In the genomic region with DNA sequence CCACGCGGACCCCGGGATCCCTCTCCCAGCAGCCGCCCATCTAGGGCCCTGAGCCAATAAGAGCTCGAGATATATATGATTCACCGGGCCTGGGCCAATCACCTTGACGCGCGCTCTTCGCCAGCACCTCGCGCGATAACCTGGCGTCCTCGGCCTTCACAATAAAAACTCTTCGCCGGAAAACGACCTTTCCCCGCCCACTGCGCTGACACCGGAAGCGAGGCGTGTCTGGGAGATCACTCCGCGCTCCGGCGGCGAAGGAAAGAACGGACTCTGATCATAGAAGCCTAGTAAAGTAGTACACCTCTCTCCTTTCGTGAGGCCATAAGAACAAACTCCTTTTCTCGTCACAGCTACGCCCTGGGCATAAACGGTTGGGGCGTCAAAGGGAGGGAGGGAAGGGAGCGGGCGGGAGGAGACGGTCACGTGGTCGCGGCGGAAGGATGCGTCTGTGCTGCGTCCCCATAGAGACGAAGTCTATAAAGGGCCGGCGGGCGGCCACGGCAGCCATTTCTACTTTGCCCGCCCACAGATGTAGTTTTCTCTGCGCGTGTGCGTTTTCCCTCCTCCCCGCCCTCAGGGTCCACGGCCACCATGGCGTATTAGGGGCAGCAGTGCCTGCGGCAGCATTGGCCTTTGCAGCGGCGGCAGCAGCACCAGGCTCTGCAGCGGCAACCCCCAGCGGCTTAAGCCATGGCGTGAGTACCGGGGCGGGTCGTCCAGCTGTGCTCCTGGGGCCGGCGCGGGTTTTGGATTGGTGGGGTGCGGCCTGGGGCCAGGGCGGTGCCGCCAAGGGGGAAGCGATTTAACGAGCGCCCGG, we compare ENCODE assay signal across 8 cellular contexts. TPM values are rescaled to one million over a fixed set of nuclear protein-coding genes. Genes with fewer than 3 reads are reported as not detected.
DNase-seq lines count a peak whose midpoint lies in the region; ATAC-seq and TF ChIP-seq lines count a peak whose summit lies in the region.

ATF4 (plus strand) TSS at position 509 of the 820 bp plus-strand sequence. CDS start 884 bp downstream, outside the sequence.

- peak within 1 kb of the TSS; percentile 99 to 100 (median 99) for H3K9ac ChIP-seq in skeletal muscle tissue (ENCODE audit: low read depth in 1 of 3, low read length in 3 of 3)

- peaks cover 23% of the 10 kb centered on the region for H3K4me1 ChIP-seq in ACC112 (ENCODE audit: control insufficient read depth, insufficient read depth, low read length, unreplicated experiment)
- peaks cover 9 to 22% of the 10 kb centered on the region in 2 donors for H3K4me1 ChIP-seq in breast epithelium
- peaks cover 47 to 58% (median 51%) of the 10 kb centered on the region in 3 donors for H3K4me1 ChIP-seq in skeletal muscle tissue (ENCODE audit: control insufficient read depth in 3 of 3, insufficient read depth in 3 of 3, low read length in 3 of 3)

- intact Hi-C loops in breast epithelium (cut with DNase I; ENCODE audit: low total_unique reads): loop anchor here (10.0 kb wide), 1 partner anchor 205 kb away; the partner anchor contains the start of gene RPL3

- ATAC-seq in GM18870 (IDR thresholded peaks at IDR 0.05; ENCODE audit: unreplicated experiment) (peak; percentile 74), HG03135 (IDR thresholded peaks at IDR 0.05; ENCODE audit: unreplicated experiment) (peak; percentile 67)

- no peak for TF ChIP-seq CTCF in VCaP (conservative IDR thresholded peaks at IDR 0.05)
- TF ChIP-seq CTCF in breast epithelium (IDR thresholded peaks at IDR 0.05): peak in 2 of 3 donors; percentile 13 to 37

- H3K27me3 ChIP-seq in ACC112 (ENCODE audit: insufficient read depth, low read length): no peaks in the 10 kb centered on the region
- H3K27me3 ChIP-seq in breast epithelium: no peaks in the 10 kb centered on the region
- no peaks in the 10 kb centered on the region for H3K27me3 ChIP-seq in skeletal muscle tissue (ENCODE audit: control insufficient read depth in 3 of 3, insufficient read depth in 3 of 3, low read length in 3 of 3)

- peak within 1 kb of the TSS; percentile 81 for H2AFZ ChIP-seq in ACC112 (ENCODE audit: low read length, unreplicated experiment)

- H3K79me2 ChIP-seq in ACC112 (ENCODE audit: control insufficient read depth, insufficient read depth, low read length, unreplicated experiment): peaks cover 26% of the 10 kb centered on the region

- H3K4me3 ChIP-seq in ACC112 (ENCODE audit: low read depth, low read length) (peak within 1 kb of the TSS; percentile 96), breast epithelium (peak within 1 kb of the TSS; percentile 97 to 100 (median 99)), iPS-18c (ENCODE audit: insufficient read depth, low read depth, low read length) (peak within 1 kb of the TSS; percentile 98), skeletal muscle tissue (ENCODE audit: low read length in 3 of 3) (peak within 1 kb of the TSS; percentile 94 to 98 (median 94))

- peak within 1 kb of the TSS; percentile 99 for H3K27ac ChIP-seq in ACC112 (ENCODE audit: low read depth, low read length)
- peak within 1 kb of the TSS; percentile 98 for H3K27ac ChIP-seq in VCaP
- peak within 1 kb of the TSS; percentile 99 to 100 for H3K27ac ChIP-seq in breast epithelium
- peak within 1 kb of the TSS; percentile 99 for H3K27ac ChIP-seq in skeletal muscle tissue (ENCODE audit: low read depth, low read length)

- peak; percentile 87 for DNase-seq in NCI-H2196 treated with DMSO at 0.1 percent for 48 hours (lab: John Stamatoyannopoulos, UW; ENCODE audit: unreplicated experiment)
- DNase-seq in breast epithelium (ENCODE audit: low spot score in 2 of 2): peak; percentile 98

- H3K9me3 ChIP-seq in breast epithelium (no peaks in the 10 kb centered on the region), iPS-18c (ENCODE audit: control insufficient read depth, insufficient read depth, low read length) (peaks cover 4% of the 10 kb centered on the region), skeletal muscle tissue (ENCODE audit: control insufficient read depth in 3 of 3, low read length in 3 of 3) (no peaks in the 10 kb centered on the region)

- TF ChIP-seq POLR2A in breast epithelium (IDR thresholded peaks at IDR 0.05): peak; percentile 99

- H3K36me3 ChIP-seq in ACC112 (ENCODE audit: insufficient read depth, low read length): peaks cover 18% of the 10 kb centered on the region
- no peaks in the 10 kb centered on the region for H3K36me3 ChIP-seq in breast epithelium
- peaks cover 34 to 44% (median 43%) of the 10 kb centered on the region in 3 donors for H3K36me3 ChIP-seq in skeletal muscle tissue (ENCODE audit: control insufficient read depth in 3 of 3, insufficient read depth in 3 of 3, low read length in 3 of 3)

RNA-seq across cellular contexts. Expression of gene ATF4, which starts in this region (rescaled TPM):
- total RNA-seq in breast epithelium: 100 to 1,000 TPM; 339 to 403 (median 347) TPM
- total RNA-seq in skeletal muscle tissue: 136 TPM

Comparison
In these comparisons a context has a peak if more than half of its experiments do, and no peak if none do; other contexts are left out.
1. Peak in every context shown above with its lines: DNase-seq, ATAC-seq, H3K4me3 ChIP-seq and H3K27ac ChIP-seq.